In the genomic region with DNA sequence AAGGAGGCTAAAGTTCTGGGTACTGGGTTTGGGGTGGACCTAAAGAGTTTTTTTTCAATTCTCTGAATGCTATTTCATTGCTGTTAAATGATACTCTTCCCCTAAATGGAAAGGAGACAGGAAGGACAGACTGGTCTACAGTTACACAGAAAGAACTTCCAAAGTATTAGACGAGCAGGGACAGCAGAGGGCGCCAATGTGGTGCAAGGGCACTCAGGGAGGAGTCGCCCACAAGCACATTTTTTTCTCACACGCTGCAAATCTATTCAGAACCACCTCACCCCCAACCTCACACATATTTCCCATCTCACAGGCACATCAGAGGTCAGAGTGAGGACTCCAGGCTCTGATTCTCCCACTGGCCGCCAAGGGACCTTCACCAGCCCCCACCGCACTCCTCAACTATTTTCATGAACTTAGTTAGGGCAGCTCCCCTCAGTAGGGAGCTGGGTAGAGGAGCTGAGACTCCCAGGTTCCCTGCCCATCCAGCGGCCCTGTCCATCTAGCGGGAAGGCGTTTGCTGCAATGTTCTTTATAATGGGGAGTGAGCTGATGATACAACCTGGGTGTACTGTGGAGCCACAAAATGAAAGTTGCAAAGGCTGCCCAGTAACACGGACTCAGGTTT, we compare ENCODE assay signal across 8 cellular contexts. TPM values are rescaled to one million over a fixed set of nuclear protein-coding genes. Genes with fewer than 3 reads are reported as not detected.
DNase-seq lines count a peak whose midpoint lies in the region; ATAC-seq and TF ChIP-seq lines count a peak whose summit lies in the region.

No MANE protein-coding gene starts in this region.

- H3K27me3 Mint-ChIP-seq in activated naive CD8-positive, alpha-beta T cell treated with anti-CD3 and anti-CD28 coated beads, Interleukin-2, amount 50 U/mL, for 24 hours = peaks cover 89% of the 10 kb centered on the region
- peaks cover 83% of the 10 kb centered on the region for H3K27me3 Mint-ChIP-seq in progenitor cell of endocrine pancreas

- WGBS in heart right ventricle, 2 donors = 5% methylated on average over 10 of the region's 10 CpGs

- DNase-seq in AG10803 (ENCODE audit: low read depth) (peak; percentile 87), NCI-H1436 treated with DMSO at 0.1 percent for 48 hours (lab: John Stamatoyannopoulos, UW) (peak; percentile 67), SW 1271 (lab: John Stamatoyannopoulos, UW) (peak; percentile 70 to 90), heart right ventricle (peak; percentile 82 to 89), progenitor cell of endocrine pancreas (ENCODE audit: low spot score, unreplicated experiment) (peak; percentile 64), uterus (peak; percentile 64 to 65)
- DNase-seq in activated naive CD8-positive, alpha-beta T cell treated with anti-CD3 and anti-CD28 coated beads, Interleukin-2, amount 50 U/mL, for 24 hours = peak; percentile 86

- peaks cover 30 to 86% (median 74%) of the 10 kb centered on the region in 7 donors for H3K27me3 ChIP-seq in heart right ventricle
- H3K27me3 ChIP-seq in uterus = peaks cover 20 to 31% of the 10 kb centered on the region in 2 donors

- H3K4me1 ChIP-seq in heart right ventricle (peaks cover 0 to 73% (median 49%) of the 10 kb centered on the region in 9 donors), uterus (no peaks in the 10 kb centered on the region)

- H3K9me3 Mint-ChIP-seq in activated naive CD8-positive, alpha-beta T cell treated with anti-CD3 and anti-CD28 coated beads, Interleukin-2, amount 50 U/mL, for 24 hours = no peaks in the 10 kb centered on the region
- H3K9me3 Mint-ChIP-seq in progenitor cell of endocrine pancreas (ENCODE audit: low read depth) = no peaks in the 10 kb centered on the region

- TF ChIP-seq CTCF in AG10803 (conservative IDR thresholded peaks at IDR 0.05; ENCODE audit: low read length) (peak; percentile 82), heart right ventricle (IDR thresholded peaks at IDR 0.05) (peak; percentile 55 to 87 (median 77)), progenitor cell of endocrine pancreas (IDR thresholded peaks at IDR 0.05; ENCODE audit: unreplicated experiment) (peak; percentile 80), uterus (IDR thresholded peaks at IDR 0.05) (peak; percentile 42 to 53 (median 47))

- peak overlapping the region in 8 of 10 donors; percentile 24 to 63 (median 42) for H3K27ac ChIP-seq in heart right ventricle
- H3K27ac ChIP-seq in uterus = no peak overlapping the region

- no peak overlapping the region for H3K27ac Mint-ChIP-seq in activated naive CD8-positive, alpha-beta T cell treated with anti-CD3 and anti-CD28 coated beads, Interleukin-2, amount 50 U/mL, for 24 hours
- H3K27ac Mint-ChIP-seq in progenitor cell of endocrine pancreas = peak overlapping the region; percentile 71

- H3K9me3 ChIP-seq in heart right ventricle = no peaks in the 10 kb centered on the region
- no peaks in the 10 kb centered on the region for H3K9me3 ChIP-seq in uterus

- no peaks in the 10 kb centered on the region for H3K36me3 Mint-ChIP-seq in activated naive CD8-positive, alpha-beta T cell treated with anti-CD3 and anti-CD28 coated beads, Interleukin-2, amount 50 U/mL, for 24 hours (ENCODE audit: low read depth)
- no peaks in the 10 kb centered on the region for H3K36me3 Mint-ChIP-seq in progenitor cell of endocrine pancreas (ENCODE audit: insufficient read depth)

- H3K36me3 ChIP-seq in heart right ventricle (no peaks in the 10 kb centered on the region), uterus (no peaks in the 10 kb centered on the region)

- TF ChIP-seq POLR2A in uterus (IDR thresholded peaks at IDR 0.05) = no peak

- intact Hi-C loops in heart right ventricle (cut with DNase I) (loop anchor here in 4 of 10 donors (1.0 to 10.0 kb wide), 3 partner anchors 27 to 292 kb away; no protein-coding TSS in a partner anchor), uterus (cut with DNase I; ENCODE audit: low total_unique reads) (no loop called here)

- peaks cover 22% of the 10 kb centered on the region for H3K4me1 Mint-ChIP-seq in activated naive CD8-positive, alpha-beta T cell treated with anti-CD3 and anti-CD28 coated beads, Interleukin-2, amount 50 U/mL, for 24 hours
- H3K4me1 Mint-ChIP-seq in progenitor cell of endocrine pancreas (ENCODE audit: low read depth) = peaks cover 30% of the 10 kb centered on the region

- ATAC-seq in GM21360 (IDR thresholded peaks at IDR 0.05; ENCODE audit: unreplicated experiment) = peak; percentile 55
- ATAC-seq in activated naive CD8-positive, alpha-beta T cell treated with anti-CD3 and anti-CD28 coated beads, Interleukin-2, amount 50 U/mL, for 24 hours = peak; percentile 84
- ATAC-seq in heart right ventricle = peak; percentile 59 to 91 (median 80)

- H3K4me3 ChIP-seq in AG10803 (ENCODE audit: low read length) = no peak overlapping the region; the same call in 1 of the 2 replicates
- peak overlapping the region in 5 of 10 donors; percentile 0 to 23 (median 14) for H3K4me3 ChIP-seq in heart right ventricle
- H3K4me3 ChIP-seq in uterus = no peak overlapping the region

- no peak overlapping the region for H3K4me3 Mint-ChIP-seq in activated naive CD8-positive, alpha-beta T cell treated with anti-CD3 and anti-CD28 coated beads, Interleukin-2, amount 50 U/mL, for 24 hours
- peak overlapping the region; percentile 33 for H3K4me3 Mint-ChIP-seq in progenitor cell of endocrine pancreas (ENCODE audit: low read depth)

RNA-seq across cellular contexts. Expression of a gene that starts 6.8 kb away (rescaled TPM):
- total RNA-seq in heart right ventricle (10 to 100 TPM in 7 of 10 donors, 1 to 10 TPM in 3; 5.7 to 35.1 (median 14.4) TPM), progenitor cell of endocrine pancreas (8.2 and 9.3 TPM in 2 replicates), uterus (10 to 100 TPM in 2 of 4 donors, 1 to 10 TPM in 2; 2.6 to 22.5 (median 11.0) TPM)
- 10 to 100 TPM; 38.6 to 57.8 TPM for polyA plus RNA-seq in heart right ventricle

Comparison
In these comparisons a context has a peak if more than half of its experiments do, and no peak if none do; other contexts are left out.
1. H3K27ac ChIP-seq: peak in heart right ventricle (8 of 10); none in uterus (0 of 2).
2. Peak in every context shown above with its lines, with median percentiles within 50 percentile points of each other: DNase-seq, CTCF ChIP-seq and ATAC-seq.